In the genomic region with DNA sequence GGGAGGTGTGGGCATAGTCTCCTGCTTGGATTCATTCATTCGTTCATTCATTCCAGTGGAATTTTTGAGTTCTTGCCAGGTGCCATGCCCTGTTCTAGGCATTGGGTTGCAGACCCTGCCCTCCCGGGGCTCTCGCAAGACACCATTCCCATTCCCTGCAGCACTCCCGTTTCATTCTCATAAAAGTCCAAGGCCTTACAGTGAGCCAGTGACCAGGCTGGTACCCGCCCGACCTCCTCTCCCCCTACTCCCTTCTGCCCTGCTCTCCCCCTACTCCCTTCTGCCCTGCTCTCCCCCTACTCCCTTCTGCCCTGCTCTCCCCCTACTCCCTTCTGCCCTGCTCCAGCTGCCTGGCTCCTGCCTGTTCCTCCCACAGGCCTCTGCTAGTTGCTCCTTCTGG, we compare ENCODE assay signal across 1 cellular context.
TF ChIP-seq lines count a peak whose summit lies in the region.

No MANE protein-coding gene starts in this region.

TF ChIP-seq in IMR-90, 13 proteins besides CTCF, POLR2A, EP300 and RAD21:
- TF ChIP-seq, protein P1, sequence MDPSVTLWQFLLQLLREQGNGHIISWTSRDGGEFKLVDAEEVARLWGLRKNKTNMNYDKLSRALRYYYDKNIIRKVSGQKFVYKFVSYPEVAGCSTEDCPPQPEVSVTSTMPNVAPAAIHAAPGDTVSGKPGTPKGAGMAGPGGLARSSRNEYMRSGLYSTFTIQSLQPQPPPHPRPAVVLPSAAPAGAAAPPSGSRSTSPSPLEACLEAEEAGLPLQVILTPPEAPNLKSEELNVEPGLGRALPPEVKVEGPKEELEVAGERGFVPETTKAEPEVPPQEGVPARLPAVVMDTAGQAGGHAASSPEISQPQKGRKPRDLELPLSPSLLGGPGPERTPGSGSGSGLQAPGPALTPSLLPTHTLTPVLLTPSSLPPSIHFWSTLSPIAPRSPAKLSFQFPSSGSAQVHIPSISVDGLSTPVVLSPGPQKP (IDR thresholded peaks at IDR 0.05; ENCODE audit: borderline replicate concordance, low read depth, low read length) = no peak
- no peak for TF ChIP-seq RCOR1 (IDR thresholded peaks at IDR 0.05; ENCODE audit: insufficient replicate concordance, low read length)
- TF ChIP-seq CEBPB (IDR thresholded peaks at IDR 0.05; ENCODE audit: low read depth, low read length) = no peak
- TF ChIP-seq MAZ (IDR thresholded peaks at IDR 0.05; ENCODE audit: borderline replicate concordance, low read depth, low read length) = no peak
- no peak for TF ChIP-seq NFE2L2 (IDR thresholded peaks at IDR 0.05; ENCODE audit: low read depth, low read length)
- TF ChIP-seq BHLHE40 (IDR thresholded peaks at IDR 0.05; ENCODE audit: low read depth, low read length) = no peak
- no peak for TF ChIP-seq FOS (IDR thresholded peaks at IDR 0.05; ENCODE audit: low read depth, low read length)
- TF ChIP-seq CHD1 (IDR thresholded peaks at IDR 0.05; ENCODE audit: low read depth, low read length) = no peak
- no peak for TF ChIP-seq SMC3 (IDR thresholded peaks at IDR 0.05; ENCODE audit: low read depth, low read length)
